33 cellular contexts compared by ENCODE assay signal in genomic region chr2:39803839-39804238, GRCh38. TPM values are rescaled to one million over a fixed set of nuclear protein-coding genes. Genes with fewer than 3 reads are reported as not detected.
DNase-seq lines count a peak whose midpoint lies in the region; ATAC-seq, FAIRE-seq and TF ChIP-seq lines count a peak whose summit lies in the region.
"Had no signal": no experiment of that assay in that cellular context is flagged by ENCODE, and none has a peak within 500 bp of the region (broad histone marks: within the 10 kb centered on the region; RNA-seq: fewer than 3 reads in every experiment).

No MANE protein-coding gene starts in this region.

- H3K4me1 ChIP-seq in HEK293 (ENCODE audit: control insufficient read depth, insufficient read depth, low read length): no peaks in the 10 kb centered on the region
- H3K4me1 ChIP-seq: A549, BE2C, Caco-2 had no signal

- ATAC-seq in WTC11: no peak
- ATAC-seq: A549; CD8-positive, alpha-beta T cell had no signal

- POLR2A ChIA-PET in HEK293 (lab: Yijun Ruan, JAX): no interaction called here
- POLR2A ChIA-PET in WTC11 (lab: Charles Lee): no interaction called here

- TF ChIP-seq CTCF in HEK293 (tag by site-specific recombination; IDR thresholded peaks at IDR 0.05): no peak
- TF ChIP-seq CTCF in WTC11 (IDR thresholded peaks at IDR 0.05): no peak

- CTCF ChIA-PET in HEK293 (lab: Yijun Ruan, JAX) (interaction anchor here (0.7 to 1.3 kb wide), 2 partner anchors 12 to 34 kb away, joined by 3 to 4 read pairs; no protein-coding TSS in a partner anchor), WTC11 (lab: Charles Lee) (no interaction called here)
- CTCF ChIA-PET in activated naive CD4-positive, alpha-beta T cell treated with anti-CD3 and anti-CD28 coated beads, Interleukin-2, amount 10 ng/mL, durations not matched to agents 7 days and 5 days (lab: Charles Lee): no interaction called here

- peaks cover 4% of the 10 kb centered on the region; the same call in 1 of the 2 replicates for H3K9me3 ChIP-seq in HEK293 (ENCODE audit: control insufficient read depth, insufficient read depth, low read depth, low read length)
- H3K9me3 ChIP-seq: BE2C had no signal

- H3K4me1 Mint-ChIP-seq in WTC11: no peaks in the 10 kb centered on the region
- H3K4me1 Mint-ChIP-seq in activated naive CD4-positive, alpha-beta T cell treated with anti-CD3 and anti-CD28 coated beads, Interleukin-2, amount 10 ng/mL, durations not matched to agents 7 days and 5 days: no peaks in the 10 kb centered on the region
- H3K4me1 Mint-ChIP-seq: B cell; CD14-positive monocyte; CD4-positive, alpha-beta memory T cell; CD4-positive, CD25-positive, alpha-beta regulatory T cell; CD8-positive, alpha-beta memory T cell had no signal

- DNase-seq in GM19239 (ENCODE audit: insufficient read length, low spot score) (no peak), WTC11 (ENCODE audit: low spot score) (no peak), NOMO-1 (lab: John Stamatoyannopoulos, UW; ENCODE audit: unreplicated experiment in 2 of 2) (no peak)
- no peak for DNase-seq in activated naive CD4-positive, alpha-beta T cell treated with Interleukin-2 at 50 U/mL for 16 hours
- DNase-seq in activated naive CD4-positive, alpha-beta T cell treated with anti-CD3 and anti-CD28 coated beads, Interleukin-2, amount 10 ng/mL, durations not matched to agents 7 days and 5 days: no peak
- DNase-seq: 8988T; ACHN; AML-193; BE2C; C1 segment of cervical spinal cord; Caco-2; Calu3; CD4-positive, alpha-beta memory T cell; CD4-positive, alpha-beta T cell; CD4-positive, CD25-positive, alpha-beta regulatory T cell; CD8-positive, alpha-beta memory T cell; CD8-positive, alpha-beta T cell; COR-L47; DMS 273 treated with DMSO at 0.1 percent for 48 hours; DMS153; DMS79; DMS79 treated with DMSO at 0.1 percent for 48 hours; DND-41; EL had no signal

- no peak overlapping the region for H3K4me3 Mint-ChIP-seq in WTC11
- no peak overlapping the region for H3K4me3 Mint-ChIP-seq in activated naive CD4-positive, alpha-beta T cell treated with anti-CD3 and anti-CD28 coated beads, Interleukin-2, amount 10 ng/mL, durations not matched to agents 7 days and 5 days
- H3K4me3 Mint-ChIP-seq: B cell; CD14-positive monocyte; CD4-positive, alpha-beta memory T cell; CD4-positive, alpha-beta T cell; CD4-positive, CD25-positive, alpha-beta regulatory T cell; CD8-positive, alpha-beta memory T cell; CD8-positive, alpha-beta T cell had no signal

- H3K27ac ChIP-seq in HEK293 (ENCODE audit: extremely low read depth, low read depth, low read length): no peak overlapping the region
- H3K27ac ChIP-seq: 22Rv1; A549; BLaER1; BLaER1 treated with 17β-estradiol and CSF1 and Interleukin-3, amounts not matched to agents 10 nM and 100 nM; C4-2B had no signal

- FAIRE-seq in GM19239 (lab: Jason Lieb, UNC): peak; percentile 57
- FAIRE-seq: A549, D721Med had no signal

- H3K27ac Mint-ChIP-seq in WTC11: no peak overlapping the region
- no peak overlapping the region for H3K27ac Mint-ChIP-seq in activated naive CD4-positive, alpha-beta T cell treated with anti-CD3 and anti-CD28 coated beads, Interleukin-2, amount 10 ng/mL, durations not matched to agents 7 days and 5 days
- H3K27ac Mint-ChIP-seq: B cell; CD14-positive monocyte; CD4-positive, alpha-beta memory T cell; CD4-positive, alpha-beta T cell; CD4-positive, CD25-positive, alpha-beta regulatory T cell; CD8-positive, alpha-beta T cell had no signal

- H3K36me3 Mint-ChIP-seq in WTC11: peaks cover 29% of the 10 kb centered on the region
- H3K36me3 Mint-ChIP-seq in activated naive CD4-positive, alpha-beta T cell treated with anti-CD3 and anti-CD28 coated beads, Interleukin-2, amount 10 ng/mL, durations not matched to agents 7 days and 5 days: no peaks in the 10 kb centered on the region
- H3K36me3 Mint-ChIP-seq: CD4-positive, alpha-beta memory T cell; CD4-positive, CD25-positive, alpha-beta regulatory T cell; CD8-positive, alpha-beta T cell had no signal

- peaks cover 56% of the 10 kb centered on the region for H3K9me3 Mint-ChIP-seq in WTC11
- H3K9me3 Mint-ChIP-seq in activated naive CD4-positive, alpha-beta T cell treated with anti-CD3 and anti-CD28 coated beads, Interleukin-2, amount 10 ng/mL, durations not matched to agents 7 days and 5 days: peaks cover 12% of the 10 kb centered on the region

- H3K27me3 Mint-ChIP-seq in WTC11 (ENCODE audit: low read depth): no peaks in the 10 kb centered on the region
- H3K27me3 Mint-ChIP-seq in activated naive CD4-positive, alpha-beta T cell treated with anti-CD3 and anti-CD28 coated beads, Interleukin-2, amount 10 ng/mL, durations not matched to agents 7 days and 5 days: no peaks in the 10 kb centered on the region
- H3K27me3 Mint-ChIP-seq: CD4-positive, alpha-beta T cell had no signal

- H3K4me3 ChIP-seq in HEK293 (ENCODE audit: low read depth, low read length): no peak overlapping the region
- H3K4me3 ChIP-seq: A549; BLaER1; BLaER1 treated with 17β-estradiol and CSF1 and Interleukin-3, amounts not matched to agents 10 nM and 100 nM had no signal

- H3K36me3 ChIP-seq in HEK293 (ENCODE audit: control insufficient read depth in 2 of 2, insufficient read depth in 1 of 2, low read length in 2 of 2): no peaks in the 10 kb centered on the region
- H3K36me3 ChIP-seq: BE2C; BLaER1; BLaER1 treated with 17β-estradiol and CSF1 and Interleukin-3, amounts not matched to agents 10 nM and 100 nM had no signal

TF ChIP-seq in HEK293, 187 proteins besides CTCF, POLR2A, EP300 and RAD21 (continues in another document):
- TF ChIP-seq, protein P1, sequence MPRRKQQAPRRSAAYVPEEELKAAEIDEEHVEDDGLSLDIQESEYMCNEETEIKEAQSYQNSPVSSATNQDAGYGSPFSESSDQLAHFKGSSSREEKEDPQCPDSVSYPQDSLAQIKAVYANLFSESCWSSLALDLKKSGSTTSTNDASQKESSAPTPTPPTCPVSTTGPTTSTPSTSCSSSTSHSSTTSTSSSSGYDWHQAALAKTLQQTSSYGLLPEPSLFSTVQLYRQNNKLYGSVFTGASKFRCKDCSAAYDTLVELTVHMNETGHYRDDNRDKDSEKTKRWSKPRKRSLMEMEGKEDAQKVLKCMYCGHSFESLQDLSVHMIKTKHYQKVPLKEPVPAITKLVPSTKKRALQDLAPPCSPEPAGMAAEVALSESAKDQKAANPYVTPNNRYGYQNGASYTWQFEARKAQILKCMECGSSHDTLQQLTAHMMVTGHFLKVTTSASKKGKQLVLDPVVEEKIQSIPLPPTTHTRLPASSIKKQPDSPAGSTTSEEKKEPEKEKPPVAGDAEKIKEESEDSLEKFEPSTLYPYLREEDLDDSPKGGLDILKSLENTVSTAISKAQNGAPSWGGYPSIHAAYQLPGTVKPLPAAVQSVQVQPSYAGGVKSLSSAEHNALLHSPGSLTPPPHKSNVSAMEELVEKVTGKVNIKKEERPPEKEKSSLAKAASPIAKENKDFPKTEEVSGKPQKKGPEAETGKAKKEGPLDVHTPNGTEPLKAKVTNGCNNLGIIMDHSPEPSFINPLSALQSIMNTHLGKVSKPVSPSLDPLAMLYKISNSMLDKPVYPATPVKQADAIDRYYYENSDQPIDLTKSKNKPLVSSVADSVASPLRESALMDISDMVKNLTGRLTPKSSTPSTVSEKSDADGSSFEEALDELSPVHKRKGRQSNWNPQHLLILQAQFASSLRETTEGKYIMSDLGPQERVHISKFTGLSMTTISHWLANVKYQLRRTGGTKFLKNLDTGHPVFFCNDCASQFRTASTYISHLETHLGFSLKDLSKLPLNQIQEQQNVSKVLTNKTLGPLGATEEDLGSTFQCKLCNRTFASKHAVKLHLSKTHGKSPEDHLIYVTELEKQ (tag by site-specific recombination; IDR thresholded peaks at IDR 0.05; ENCODE audit: borderline replicate concordance): no peak
- TF ChIP-seq ZNF10 (tag by site-specific recombination; IDR thresholded peaks at IDR 0.05): no peak
- TF ChIP-seq ZNF211 (tag by site-specific recombination; IDR thresholded peaks at IDR 0.05; ENCODE audit: low read depth): no peak
- TF ChIP-seq ZNF132 (tag by site-specific recombination; IDR thresholded peaks at IDR 0.05; ENCODE audit: borderline replicate concordance): no peak
- peak; percentile 96 for TF ChIP-seq ZNF558 (tag by site-specific recombination; IDR thresholded peaks at IDR 0.05)
- no peak for TF ChIP-seq ZNF521 (tag by site-specific recombination; IDR thresholded peaks at IDR 0.05)
- TF ChIP-seq KLF1 (tag by site-specific recombination; IDR thresholded peaks at IDR 0.05): no peak

TF ChIP-seq in WTC11, 78 proteins besides CTCF, POLR2A, EP300 and RAD21:
- TF ChIP-seq ZNF317 (CRISPR knock-in tag; IDR thresholded peaks at IDR 0.05; ENCODE audit: borderline replicate concordance, low read depth) (0 out of 2 replicates have a peak, but pooled peaks have one; percentile 39), TP53 (CRISPR knock-in tag; IDR thresholded peaks at IDR 0.05) (no peak)

RNA-seq across cellular contexts. Expression of gene THUMPD2, which starts 24.8 kb away (rescaled TPM):
- 13.6 to 19.6 TPM (median 14.7 TPM) in 3 replicates for total RNA-seq in WTC11 (2021)
